10 cellular contexts compared by ENCODE assay signal in genomic region chr9:121277518-121278275, GRCh38. TPM values are rescaled to one million over a fixed set of nuclear protein-coding genes. Genes with fewer than 3 reads are reported as not detected.
DNase-seq lines count a peak whose midpoint lies in the region; ATAC-seq, FAIRE-seq and TF ChIP-seq lines count a peak whose summit lies in the region.
"Had no signal": no experiment of that assay in that cellular context is flagged by ENCODE, and none has a peak within 500 bp of the region (broad histone marks: within the 10 kb centered on the region; RNA-seq: fewer than 3 reads in every experiment).

No MANE protein-coding gene starts in this region.

- in situ Hi-C loops in brain microvascular endothelial cell (cut with HindIII; ENCODE audit: low pct_ligation_motif_present, low sequenced_read_pairs): no loop called here

- H3K79me2 ChIP-seq in HCT116 (ENCODE audit: insufficient read depth, low read length): no peaks in the 10 kb centered on the region
- H3K79me2 ChIP-seq in smooth muscle cell (ENCODE audit: low read depth): peaks cover 54% of the 10 kb centered on the region

- H3K27me3 ChIP-seq in HCT116 (ENCODE audit: insufficient read depth, low read length): no peaks in the 10 kb centered on the region
- no peaks in the 10 kb centered on the region for H3K27me3 ChIP-seq in brain microvascular endothelial cell (replicated peaks)
- H3K27me3 ChIP-seq in smooth muscle cell (ENCODE audit: low read depth): no peaks in the 10 kb centered on the region

- peaks cover 73% of the 10 kb centered on the region for H3F3A ChIP-seq in smooth muscle cell (ENCODE audit: low read depth)

- no peaks in the 10 kb centered on the region for H3K9me3 Mint-ChIP-seq in activated naive CD4-positive, alpha-beta T cell treated with anti-CD3 and anti-CD28 coated beads, Interleukin-2, amount 50 U/mL, for 72 hours
- H3K9me3 Mint-ChIP-seq: nephron progenitor cell had no signal

- no peaks in the 10 kb centered on the region for H4K20me1 ChIP-seq in HCT116 (ENCODE audit: insufficient read depth)
- H4K20me1 ChIP-seq in smooth muscle cell (ENCODE audit: low read depth): peaks cover 18% of the 10 kb centered on the region

- ATAC-seq in HCT116 (no peak), esophagus mucosa (no peak), GM21515 (IDR thresholded peaks at IDR 0.05; ENCODE audit: unreplicated experiment) (no peak), HG02642 (IDR thresholded peaks at IDR 0.05; ENCODE audit: poor library complexity, unreplicated experiment) (no peak)
- no peak for ATAC-seq in activated naive CD4-positive, alpha-beta T cell treated with anti-CD3 and anti-CD28 coated beads, Interleukin-2, amount 50 U/mL, for 72 hours

- H3K9ac ChIP-seq in HCT116 (ENCODE audit: low read length) (peak overlapping the region; percentile 60), kidney (ENCODE audit: low read length in 2 of 2) (peak overlapping the region in 1 of 2 donors; percentile 13), smooth muscle cell (ENCODE audit: low read depth) (peak overlapping the region; percentile 70)

- FAIRE-seq in kidney (lab: Jason Lieb, UNC): no peak

- CTCF ChIA-PET in HCT116 (lab: Charles Lee): interaction anchor here (0.8 to 2.5 kb wide), 15 partner anchors 7 to 122 kb away, joined by 3 to 29 read pairs (median 5); partner anchors contain the start of gene GSN

- H2AFZ ChIP-seq in HCT116 (ENCODE audit: low read depth, low read length, poor library complexity, severe bottlenecking) (peak overlapping the region; percentile 13), smooth muscle cell (ENCODE audit: low read depth) (no peak overlapping the region)

- H3K9me3 ChIP-seq in HCT116 (ENCODE audit: control insufficient read depth in 1 of 2, insufficient read depth in 1 of 2, low read depth in 1 of 2, low read length in 2 of 2): no peaks in the 10 kb centered on the region
- no peaks in the 10 kb centered on the region for H3K9me3 ChIP-seq in kidney (ENCODE audit: control insufficient read depth in 1 of 2, low read length in 2 of 2)
- no peaks in the 10 kb centered on the region for H3K9me3 ChIP-seq in smooth muscle cell (replicated peaks; ENCODE audit: low read depth)

- POLR2A ChIA-PET in HCT116 (lab: Charles Lee): interaction anchor here (1.5 to 2.7 kb wide), 3 partner anchors 9 to 21 kb away, joined by 4 to 21 read pairs (median 18); partner anchors contain the start of gene GSN

- TF ChIP-seq POLR2A in HCT116 (IDR thresholded peaks at IDR 0.05; ENCODE audit: borderline replicate concordance, extremely low read depth, insufficient read depth, insufficient read length): no peak

- H3K27ac ChIP-seq in HCT116 (ENCODE audit: low read depth, low read length): peak overlapping the region; percentile 56
- peak overlapping the region; percentile 82 for H3K27ac ChIP-seq in brain microvascular endothelial cell
- H3K27ac ChIP-seq in kidney (ENCODE audit: low read depth in 2 of 2, low read length in 2 of 2): peak overlapping the region; percentile 38 to 50
- peak overlapping the region; percentile 99 for H3K27ac ChIP-seq in smooth muscle cell (ENCODE audit: low read depth)

- no TSS peak for BruUV-seq in HCT116 (replicated peaks; lab: Mats Ljungman, UMichigan)

- RAD21 ChIA-PET in HCT116 (lab: Charles Lee; ENCODE audit: low non-redundant PET in 1 of 2, low total read pairs in 2 of 2, uncharacterized antibody in 2 of 2, unreplicated experiment in 2 of 2): interaction anchor here (0.9 to 1.8 kb wide), 4 partner anchors 10 to 64 kb away, joined by 3 to 7 read pairs (median 4); partner anchors contain the start of gene GSN (in 1 of the 2)

- H3K36me3 ChIP-seq in HCT116 (ENCODE audit: control insufficient read depth in 1 of 2, insufficient read depth in 2 of 2, low read length in 2 of 2): no peaks in the 10 kb centered on the region
- H3K36me3 ChIP-seq in brain microvascular endothelial cell (replicated peaks): peaks cover 2% of the 10 kb centered on the region
- H3K36me3 ChIP-seq in kidney (ENCODE audit: control insufficient read depth in 1 of 2, insufficient read depth in 2 of 2, low read length in 2 of 2): no peaks in the 10 kb centered on the region
- no peaks in the 10 kb centered on the region for H3K36me3 ChIP-seq in smooth muscle cell (ENCODE audit: low read depth)

- no peak for TF ChIP-seq RAD21 in HCT116 (IDR thresholded peaks at IDR 0.05; ENCODE audit: low read depth)

- TF ChIP-seq CTCF in HCT116 (IDR thresholded peaks at IDR 0.05 in 2 of 3, conservative IDR thresholded peaks at IDR 0.05 in 1 of 3; ENCODE audit: borderline replicate concordance in 1 of 3, insufficient read depth in 1 of 3, low read depth in 2 of 3, low read length in 2 of 3) (no peak), brain microvascular endothelial cell (IDR thresholded peaks at IDR 0.05; ENCODE audit: low read depth, low read length, missing control alignments) (no peak), kidney (IDR thresholded peaks at IDR 0.05; ENCODE audit: borderline replicate concordance, extremely low read depth, insufficient read depth) (no peak), smooth muscle cell (IDR thresholded peaks at IDR 0.05; ENCODE audit: borderline replicate concordance, insufficient read depth, poor library complexity, severe bottlenecking) (no peak)

- 12% methylated on average over 3 of the region's 3 CpGs for WGBS in smooth muscle cell (ENCODE audit: low lambda C conversion rate)

- no peaks in the 10 kb centered on the region for H3K36me3 Mint-ChIP-seq in activated naive CD4-positive, alpha-beta T cell treated with anti-CD3 and anti-CD28 coated beads, Interleukin-2, amount 50 U/mL, for 72 hours

- DNase-seq in HCT116 (ENCODE audit: low read depth, low spot score) (no peak), brain microvascular endothelial cell (peak; percentile 46), kidney (no peak), smooth muscle cell (lab: John Stamatoyannopoulos, UW; ENCODE audit: unreplicated experiment) (no peak)
- DNase-seq in activated naive CD4-positive, alpha-beta T cell treated with anti-CD3 and anti-CD28 coated beads, Interleukin-2, amount 50 U/mL, for 72 hours (ENCODE audit: low spot score in 2 of 2): no peak
- DNase-seq: NCI-H1048, nephron progenitor cell had no signal

- H3K4me2 ChIP-seq in HCT116 (ENCODE audit: low read length) (peak overlapping the region; percentile 79), smooth muscle cell (peak overlapping the region; percentile 78)

- H3K9me2 ChIP-seq in HCT116 (ENCODE audit: insufficient read depth): no peaks in the 10 kb centered on the region

- H3K27ac Mint-ChIP-seq in activated naive CD4-positive, alpha-beta T cell treated with anti-CD3 and anti-CD28 coated beads, Interleukin-2, amount 50 U/mL, for 72 hours: no peak overlapping the region
- H3K27ac Mint-ChIP-seq: nephron progenitor cell had no signal

- H3K4me3 ChIP-seq in HCT116 (replicated peaks in 1 of 2; ENCODE audit: low read depth in 1 of 2, low read length in 2 of 2) (peak overlapping the region in 1 of 2 experiments; percentile 43; a peak in 2 of 4 replicates), brain microvascular endothelial cell (ENCODE audit: low read depth, low read length) (peak overlapping the region; percentile 18), kidney (ENCODE audit: low read length in 2 of 2) (no peak overlapping the region), smooth muscle cell (peak overlapping the region; percentile 15)

- intact Hi-C loops in HCT116 (cut with micrococcal nuclease): loop anchor here (1.0 kb wide), 2 partner anchors 43 to 123 kb away; no protein-coding TSS in a partner anchor
- intact Hi-C loops in kidney (cut with DNase I): no loop called here

- H3K4me1 ChIP-seq in HCT116 (ENCODE audit: control insufficient read depth in 1 of 2, insufficient read depth in 2 of 2, low read length in 2 of 2): peaks cover 53 to 64% of the 10 kb centered on the region in 2 experiments
- H3K4me1 ChIP-seq in kidney (ENCODE audit: control insufficient read depth in 1 of 2, insufficient read depth in 1 of 2, low read depth in 1 of 2, low read length in 2 of 2): peaks cover 32 to 43% of the 10 kb centered on the region in 2 donors
- H3K4me1 ChIP-seq in smooth muscle cell (ENCODE audit: low read depth): peaks cover 33% of the 10 kb centered on the region

TF ChIP-seq in HCT116, 20 proteins besides CTCF, POLR2A, EP300 and RAD21 (continues in another document):
- TF ChIP-seq EGR1 (IDR thresholded peaks at IDR 0.05; ENCODE audit: low read depth) (no peak), REST (IDR thresholded peaks at IDR 0.05; ENCODE audit: low read depth) (no peak)

RNA-seq across cellular contexts. Expression of gene GSN, which starts 9.7 kb away (rescaled TPM):
- total RNA-seq in HCT116 (2021; ENCODE audit: unreplicated experiment) (71.3 TPM), kidney (511 TPM), smooth muscle cell (337 and 430 TPM in 2 replicates), esophagus mucosa (270 TPM)
- 148 and 181 TPM in 2 replicates for polyA plus RNA-seq in HCT116 (2012)
- polyA plus RNA-seq in kidney (ENCODE audit: insufficient read depth, low read depth, low replicate concordance) (235 TPM), smooth muscle cell (529 and 685 TPM in 2 replicates)
- total RNA-seq in activated naive CD4-positive, alpha-beta T cell treated with anti-CD3 and anti-CD28 coated beads, Interleukin-2, amount 50 U/mL, for 72 hours: 1 to 10 TPM; 3.5 to 5.8 TPM

Comparison
In these comparisons a context has a peak if more than half of its experiments do, and no peak if none do; other contexts are left out.
1. H3K27ac ChIP-seq: peak in every context shown above with its lines; median percentile 99 in smooth muscle cell; 82 in brain microvascular endothelial cell; 56 in HCT116; 44 in kidney.
2. H3K4me3 ChIP-seq: peak in brain microvascular endothelial cell (single experiment) and smooth muscle cell (single experiment); none in kidney (0 of 2).
3. RNA of gene GSN, which starts 9.7 kb away (total RNA-seq): 511 TPM in kidney (single experiment), 337 to 430 TPM in smooth muscle cell, 270 TPM in esophagus mucosa (single experiment) and 71.3 TPM in HCT116 (single experiment); 3.5 to 5.8 TPM in activated naive CD4-positive, alpha-beta T cell treated with anti-CD3 and anti-CD28 coated beads, Interleukin-2, amount 50 U/mL, for 72 hours; every median in the first group is over 10 times any median in the second.